In genomic region chr7:105136221-105136620, GRCh38 we compare ENCODE assay signal across 15 cellular contexts.
A peak's percentile ranks its signal among the peaks of the same experiment; 100 is the strongest.
DNase-seq lines count a peak whose midpoint lies in the region; ATAC-seq and TF ChIP-seq lines count a peak whose summit lies in the region.
"Had no signal": no experiment of that assay in that cellular context is flagged by ENCODE, and none has a peak within 500 bp of the region (broad histone marks: within the 10 kb centered on the region; RNA-seq: fewer than 3 reads in every experiment).

No MANE protein-coding gene starts in this region.

- CTCF ChIA-PET in IMR-90 (lab: Yijun Ruan, JAX): interaction anchor here (0.6 to 1.0 kb wide), 3 partner anchors 10 to 127 kb away, joined by 3 read pairs; no protein-coding TSS in a partner anchor

- no peak overlapping the region for H3K4ac ChIP-seq in IMR-90 (ENCODE audit: low read depth, low read length)

- no peak overlapping the region for H2BK5ac ChIP-seq in IMR-90 (ENCODE audit: low read depth, low read length, poor library complexity, severe bottlenecking)

- H3K9me3 Mint-ChIP-seq in endodermal cell (no peaks in the 10 kb centered on the region), neural progenitor cell (no peaks in the 10 kb centered on the region)
- H3K9me3 Mint-ChIP-seq: activated T-cell treated with anti-CD3 and anti-CD28 coated beads, Interleukin-2, amount 50 U/mL, for 72 hours had no signal

- no peak overlapping the region for H3K14ac ChIP-seq in IMR-90 (replicated peaks; ENCODE audit: low read depth, low read length)

- WGBS in IMR-90 (ENCODE audit: extremely low coverage in 2 of 2, insufficient read length in 1 of 2), 2 experiments: no CpG with 5 or more reads among the region's 3 CpGs
- 87 to 100% methylated on average over 2 to 3 of the region's 3 CpGs for WGBS in endodermal cell (ENCODE audit: insufficient coverage in 1 of 2, insufficient read length in 1 of 2), 2 experiments

- H3K9me1 ChIP-seq in IMR-90 (ENCODE audit: insufficient read depth, low read length): peaks cover 12% of the 10 kb centered on the region

- no peak overlapping the region for H3K4me3 Mint-ChIP-seq in endodermal cell
- H3K4me3 Mint-ChIP-seq in neural progenitor cell: no peak overlapping the region
- H3K4me3 Mint-ChIP-seq: activated T-cell treated with anti-CD3 and anti-CD28 coated beads, Interleukin-2, amount 50 U/mL, for 72 hours had no signal

- H3K27me3 ChIP-seq in IMR-90 (ENCODE audit: control insufficient read depth, insufficient read depth, low read length) (no peaks in the 10 kb centered on the region), endodermal cell (ENCODE audit: control insufficient read depth, insufficient read depth, low read length, poor library complexity, severe bottlenecking) (no peaks in the 10 kb centered on the region), neural progenitor cell (no peaks in the 10 kb centered on the region), lower lobe of right lung (ENCODE audit: low read depth) (no peaks in the 10 kb centered on the region)
- H3K27me3 ChIP-seq: breast epithelium, esophagus muscularis mucosa, sigmoid colon had no signal

- TF ChIP-seq CTCF in IMR-90 (conservative IDR thresholded peaks at IDR 0.05; ENCODE audit: low read depth, low read length) (no peak), endodermal cell (conservative IDR thresholded peaks at IDR 0.05) (peak; percentile 48), neural progenitor cell (IDR thresholded peaks at IDR 0.05) (peak; percentile 23), lower lobe of right lung (IDR thresholded peaks at IDR 0.05) (no peak)

- H3K4me1 ChIP-seq in IMR-90 (ENCODE audit: control insufficient read depth, insufficient read depth, low read length): peaks cover 6% of the 10 kb centered on the region
- no peaks in the 10 kb centered on the region for H3K4me1 ChIP-seq in endodermal cell (ENCODE audit: control insufficient read depth, insufficient read depth, low read length)
- peaks cover 12% of the 10 kb centered on the region for H3K4me1 ChIP-seq in neural progenitor cell
- H3K4me1 ChIP-seq in lower lobe of right lung: no peaks in the 10 kb centered on the region
- H3K4me1 ChIP-seq: breast epithelium had no signal

- TF ChIP-seq RAD21 in IMR-90 (IDR thresholded peaks at IDR 0.05; ENCODE audit: low read length): no peak

- H3K4me2 ChIP-seq in IMR-90 (ENCODE audit: low read depth, low read length) (no peak overlapping the region), neural progenitor cell (no peak overlapping the region)

- in situ Hi-C loops in Caki2 (cut with HindIII; ENCODE audit: low pct_unique_long_range_greater_than_20kb, low sequenced_read_pairs) (no loop called here), IMR-90 (cut with MboI; ENCODE audit: low sequenced_read_pairs) (loop anchor here (25.0 kb wide), 1 partner anchor 201 kb away; no protein-coding TSS in a partner anchor)

- no peak overlapping the region for H4K5ac ChIP-seq in IMR-90 (ENCODE audit: low read depth, low read length)

- H4K8ac ChIP-seq in IMR-90 (ENCODE audit: low read depth in 2 of 2, low read length in 2 of 2): no peak overlapping the region

- H3K36me3 ChIP-seq in IMR-90 (ENCODE audit: control insufficient read depth, insufficient read depth, low read length) (peaks cover 20% of the 10 kb centered on the region), endodermal cell (ENCODE audit: control insufficient read depth, insufficient read depth, low read length) (peaks cover 38% of the 10 kb centered on the region), neural progenitor cell (no peaks in the 10 kb centered on the region), lower lobe of right lung (peaks cover 51% of the 10 kb centered on the region)
- H3K36me3 ChIP-seq: breast epithelium had no signal

- H3K23ac ChIP-seq in IMR-90 (ENCODE audit: low read depth, low read length): no peak overlapping the region

- H3K4me1 Mint-ChIP-seq in endodermal cell: peaks cover 6% of the 10 kb centered on the region
- H3K4me1 Mint-ChIP-seq in neural progenitor cell: peaks cover 27% of the 10 kb centered on the region

- no TSS peak for BruUV-seq in IMR-90 (replicated peaks; lab: Mats Ljungman, UMichigan)

- H3K9ac ChIP-seq in IMR-90 (ENCODE audit: low read depth, low read length) (no peak overlapping the region), endodermal cell (ENCODE audit: extremely low read depth, low read length, poor library complexity, severe bottlenecking) (no peak overlapping the region), neural progenitor cell (no peak overlapping the region)

- H3K79me1 ChIP-seq in IMR-90 (ENCODE audit: low read depth in 1 of 2, low read length in 2 of 2): peaks cover 24 to 71% of the 10 kb centered on the region in 2 experiments

- H2AFZ ChIP-seq in IMR-90 (replicated peaks; ENCODE audit: low read length, poor library complexity) (no peak overlapping the region), neural progenitor cell (replicated peaks) (no peak overlapping the region)

- H4K91ac ChIP-seq in IMR-90 (ENCODE audit: insufficient read depth, low read depth, low read length): no peak overlapping the region

- POLR2A ChIA-PET in IMR-90 (lab: Charles Lee; ENCODE audit: unreplicated experiment): no interaction called here

- no peak overlapping the region for H3K56ac ChIP-seq in IMR-90 (ENCODE audit: extremely low read depth, insufficient read depth, low read length)

- peaks cover 26% of the 10 kb centered on the region for H3K36me3 Mint-ChIP-seq in endodermal cell (ENCODE audit: low read depth)
- H3K36me3 Mint-ChIP-seq in neural progenitor cell: peaks cover 32% of the 10 kb centered on the region

- no peak overlapping the region for H2BK120ac ChIP-seq in IMR-90 (ENCODE audit: low read depth, low read length)

- no peak overlapping the region for H2BK20ac ChIP-seq in IMR-90 (ENCODE audit: low read depth, low read length)

- DNase-seq in Caki2 (ENCODE audit: low read depth) (peak; percentile 30), IMR-90 (no peak), endodermal cell (peak; percentile 34), neural progenitor cell (ENCODE audit: low spot score) (peak; percentile 18), MV-4-11 (lab: John Stamatoyannopoulos, UW) (no peak), lower lobe of right lung (no peak), NCI-H446 (lab: John Stamatoyannopoulos, UW) (no peak)
- DNase-seq: activated CD4-positive, alpha-beta T cell treated with anti-CD3 and anti-CD28 coated beads for 1 hour; activated T-cell treated with anti-CD3 and anti-CD28 coated beads, Interleukin-2, amount 50 U/mL, for 72 hours; DND-41; NCI-H146; NK-92 treated with Interleukin-12 subunit alpha and Interleukin-12 subunit beta, amount 100 ng/mL, for 24 hours; sigmoid colon had no signal

- H2BK15ac ChIP-seq in IMR-90 (ENCODE audit: low read depth, low read length): no peak overlapping the region

- H3K9me3 ChIP-seq in IMR-90 (ENCODE audit: control insufficient read depth, insufficient read depth, low read length) (no peaks in the 10 kb centered on the region), endodermal cell (ENCODE audit: control insufficient read depth, low read length) (no peaks in the 10 kb centered on the region), neural progenitor cell (ENCODE audit: low read depth) (no peaks in the 10 kb centered on the region), lower lobe of right lung (no peaks in the 10 kb centered on the region)
- H3K9me3 ChIP-seq: breast epithelium, esophagus muscularis mucosa, sigmoid colon had no signal

- H3K27ac Mint-ChIP-seq in endodermal cell (no peak overlapping the region), neural progenitor cell (no peak overlapping the region)

- dilution Hi-C loops in IMR-90 (cut with HindIII; ENCODE audit: low sequenced_read_pairs, unreplicated experiment): no loop called here

- intact Hi-C loops in IMR-90 (cut with micrococcal nuclease): no loop called here
- intact Hi-C loops in lower lobe of right lung (cut with DNase I): no loop called here

- H3K27me3 Mint-ChIP-seq in endodermal cell (ENCODE audit: insufficient read depth) (no peaks in the 10 kb centered on the region), neural progenitor cell (ENCODE audit: insufficient read depth, low read depth) (no peaks in the 10 kb centered on the region)

- ATAC-seq in IMR-90 (ENCODE audit: low read depth) (peak; percentile 39), lower lobe of right lung (no peak)
- ATAC-seq: activated T-cell treated with anti-CD3 and anti-CD28 coated beads, Interleukin-2, amount 50 U/mL, for 72 hours had no signal

- H2AK9ac ChIP-seq in IMR-90 (replicated peaks; ENCODE audit: low read depth, low read length, poor library complexity): no peak overlapping the region

- TF ChIP-seq POLR2A in IMR-90 (IDR thresholded peaks at IDR 0.05; ENCODE audit: low read depth, low read length): no peak

- no peak overlapping the region for H3K27ac ChIP-seq in IMR-90 (ENCODE audit: insufficient read depth, low read length)
- no peak overlapping the region for H3K27ac ChIP-seq in endodermal cell (ENCODE audit: low read depth, low read length)
- H3K27ac ChIP-seq in neural progenitor cell: no peak overlapping the region
- H3K27ac ChIP-seq in lower lobe of right lung: no peak overlapping the region
- H3K27ac ChIP-seq: breast epithelium, esophagus muscularis mucosa, sigmoid colon had no signal

- no peak overlapping the region for H3K4me3 ChIP-seq in IMR-90 (ENCODE audit: insufficient read depth, low read depth, low read length)
- H3K4me3 ChIP-seq in endodermal cell (ENCODE audit: low read length): no peak overlapping the region
- H3K4me3 ChIP-seq in neural progenitor cell: no peak overlapping the region
- H3K4me3 ChIP-seq in lower lobe of right lung: no peak overlapping the region
- H3K4me3 ChIP-seq: breast epithelium, esophagus muscularis mucosa, sigmoid colon had no signal

- peaks cover 17% of the 10 kb centered on the region for H3K79me2 ChIP-seq in neural progenitor cell (ENCODE audit: low read depth)

- no peaks in the 10 kb centered on the region for H3F3A ChIP-seq in neural progenitor cell (ENCODE audit: low read depth)

- no peak overlapping the region for H2AK5ac ChIP-seq in IMR-90 (ENCODE audit: low read depth, low read length)

- H3K18ac ChIP-seq in IMR-90 (ENCODE audit: low read depth, low read length): no peak overlapping the region

- H4K20me1 ChIP-seq in IMR-90 (ENCODE audit: insufficient read depth, low read length) (peaks cover 18% of the 10 kb centered on the region; the same call in 1 of the 2 replicates), neural progenitor cell (ENCODE audit: low read depth) (peaks cover 24% of the 10 kb centered on the region)

TF ChIP-seq in IMR-90, 13 proteins besides CTCF, POLR2A, EP300 and RAD21 (continues in another document):
- no peak for TF ChIP-seq RFX5 (IDR thresholded peaks at IDR 0.05; ENCODE audit: low read depth, low read length)
- TF ChIP-seq BHLHE40 (IDR thresholded peaks at IDR 0.05; ENCODE audit: low read depth, low read length): no peak
- no peak for TF ChIP-seq MXI1 (IDR thresholded peaks at IDR 0.05; ENCODE audit: borderline replicate concordance, low read depth, low read length)
- TF ChIP-seq USF2 (IDR thresholded peaks at IDR 0.05; ENCODE audit: low read depth, low read length): no peak

Comparison
In these comparisons a context has a peak if more than half of its experiments do, and no peak if none do; other contexts are left out.
1. DNase-seq: peak in Caki2 (single experiment), endodermal cell (single experiment) and neural progenitor cell (single experiment); none in IMR-90 (single experiment), MV-4-11 (single experiment), lower lobe of right lung (single experiment) and NCI-H446 (0 of 2).
2. CTCF ChIP-seq: peak in endodermal cell (single experiment) and neural progenitor cell (single experiment); none in IMR-90 (single experiment) and lower lobe of right lung (single experiment).